In the genomic region with DNA sequence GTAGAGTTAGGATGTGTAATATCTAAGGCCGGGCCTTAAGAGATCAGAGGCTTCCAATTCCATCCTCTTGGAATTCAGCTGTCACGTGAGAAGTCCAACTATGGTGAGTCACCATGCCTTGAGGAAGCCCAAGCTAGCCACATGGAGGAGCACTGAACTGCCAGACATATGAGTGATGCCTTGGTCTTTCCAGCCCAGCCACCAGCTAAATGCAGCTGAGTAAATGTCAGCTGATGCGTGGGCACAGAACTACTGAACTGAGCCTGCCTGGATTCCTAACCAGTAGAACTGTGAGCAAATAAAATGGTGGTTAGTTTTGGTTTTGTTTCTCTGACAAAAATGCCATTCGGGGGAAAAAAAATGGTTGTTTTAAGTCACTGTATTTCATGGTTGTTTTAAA, we compare ENCODE assay signal across 8 cellular contexts.
DNase-seq lines count a peak whose midpoint lies in the region; ATAC-seq and TF ChIP-seq lines count a peak whose summit lies in the region.

No MANE protein-coding gene starts in this region.

- peak; percentile 63 for ATAC-seq in GM19035 (IDR thresholded peaks at IDR 0.05; ENCODE audit: unreplicated experiment)
- ATAC-seq in GM19397 (IDR thresholded peaks at IDR 0.05; ENCODE audit: unreplicated experiment) = no peak

- H3K9me3 Mint-ChIP-seq in glutamatergic neuron (ENCODE audit: unreplicated experiment) = no peaks in the 10 kb centered on the region

- H3K27me3 Mint-ChIP-seq in glutamatergic neuron (ENCODE audit: unreplicated experiment) = no peaks in the 10 kb centered on the region

- no peak overlapping the region for H3K27ac Mint-ChIP-seq in glutamatergic neuron (ENCODE audit: unreplicated experiment)

- no peaks in the 10 kb centered on the region for H3K4me1 Mint-ChIP-seq in glutamatergic neuron (ENCODE audit: low read depth, unreplicated experiment)

- H3K36me3 Mint-ChIP-seq in glutamatergic neuron (ENCODE audit: unreplicated experiment) = no peaks in the 10 kb centered on the region

- in situ Hi-C loops in astrocyte of the spinal cord (cut with HindIII; ENCODE audit: low sequenced_read_pairs) = no loop called here

- no peaks in the 10 kb centered on the region for H3K27me3 ChIP-seq in MG63

- H3K36me3 ChIP-seq in MG63 = no peaks in the 10 kb centered on the region

- TF ChIP-seq CTCF in astrocyte of the spinal cord (IDR thresholded peaks at IDR 0.05; ENCODE audit: low read depth, low read length) (no peak), glutamatergic neuron (IDR thresholded peaks at IDR 0.05; ENCODE audit: partially characterized antibody, unreplicated experiment) (no peak)

- H3K9me3 ChIP-seq in MG63 = no peaks in the 10 kb centered on the region

- H3K4me3 ChIP-seq in MG63 (no peak overlapping the region), astrocyte of the spinal cord (ENCODE audit: low read depth, low read length) (no peak overlapping the region)

- peak; percentile 21 for DNase-seq in 8988T
- DNase-seq in MG63 = peak; percentile 97
- peak; percentile 97 for DNase-seq in astrocyte of the spinal cord (ENCODE audit: low read depth, low spot score)
- peak; percentile 30 for DNase-seq in stimulated activated CD4-positive, alpha-beta T cell treated with anti-CD3 and anti-CD28 coated beads, Interleukin-12 subunit alpha, Interleukin-12 subunit beta, amount 100 ng/mL, for 4 hours
- no peak for DNase-seq in D341Med (ENCODE audit: low spot score)
- no peak for DNase-seq in glutamatergic neuron

- no peak overlapping the region for H3K4me3 Mint-ChIP-seq in glutamatergic neuron (ENCODE audit: unreplicated experiment)

Comparison
In these comparisons a context has a peak if more than half of its experiments do, and no peak if none do; other contexts are left out.
1. DNase-seq: peak in 8988T (single experiment), MG63 (single experiment), astrocyte of the spinal cord (single experiment) and stimulated activated CD4-positive, alpha-beta T cell treated with anti-CD3 and anti-CD28 coated beads, Interleukin-12 subunit alpha, Interleukin-12 subunit beta, amount 100 ng/mL, for 4 hours (single experiment); none in D341Med (single experiment) and glutamatergic neuron (single experiment).